Comparison of ENCODE assay signal across 29 cellular contexts in genomic region chr2:205586626-205587025, GRCh38.
"Had no signal": no experiment of that assay in that cellular context is flagged by ENCODE, and none has a peak within 500 bp of the region (broad histone marks: within the 10 kb centered on the region; RNA-seq: fewer than 3 reads in every experiment).

No MANE protein-coding gene starts in this region.

- H3K27ac Mint-ChIP-seq: activated CD4-positive, alpha-beta memory T cell treated with anti-CD3 and anti-CD28 coated beads, Interleukin-2, amount 10 ng/mL, durations not matched to agents 7 days and 5 days; activated CD8-positive, alpha-beta memory T cell treated with anti-CD3 and anti-CD28 coated beads, Interleukin-2, amount 10 ng/mL, durations not matched to agents 7 days and 5 days; activated naive CD8-positive, alpha-beta T cell treated with anti-CD3 and anti-CD28 coated beads for 36 hours had no signal

- H3K9me3 Mint-ChIP-seq: activated naive CD8-positive, alpha-beta T cell treated with anti-CD3 and anti-CD28 coated beads for 36 hours had no signal

- H3K4me1 Mint-ChIP-seq: activated CD4-positive, alpha-beta memory T cell treated with anti-CD3 and anti-CD28 coated beads, Interleukin-2, amount 10 ng/mL, durations not matched to agents 7 days and 5 days; activated CD8-positive, alpha-beta memory T cell treated with anti-CD3 and anti-CD28 coated beads, Interleukin-2, amount 10 ng/mL, durations not matched to agents 7 days and 5 days; activated naive CD8-positive, alpha-beta T cell treated with anti-CD3 and anti-CD28 coated beads for 36 hours had no signal

- H3K27me3 Mint-ChIP-seq: activated CD4-positive, alpha-beta memory T cell treated with anti-CD3 and anti-CD28 coated beads, Interleukin-2, amount 10 ng/mL, durations not matched to agents 7 days and 5 days; activated CD8-positive, alpha-beta memory T cell treated with anti-CD3 and anti-CD28 coated beads, Interleukin-2, amount 10 ng/mL, durations not matched to agents 7 days and 5 days; activated naive CD8-positive, alpha-beta T cell treated with anti-CD3 and anti-CD28 coated beads for 36 hours had no signal

- H3K36me3 Mint-ChIP-seq: activated CD8-positive, alpha-beta memory T cell treated with anti-CD3 and anti-CD28 coated beads, Interleukin-2, amount 10 ng/mL, durations not matched to agents 7 days and 5 days; activated naive CD8-positive, alpha-beta T cell treated with anti-CD3 and anti-CD28 coated beads for 36 hours had no signal

- H3K4me3 ChIP-seq: ascending aorta, cardiac muscle cell, MG63, PC-9 had no signal

- H3K4me3 Mint-ChIP-seq: activated CD4-positive, alpha-beta memory T cell treated with anti-CD3 and anti-CD28 coated beads, Interleukin-2, amount 10 ng/mL, durations not matched to agents 7 days and 5 days; activated CD8-positive, alpha-beta memory T cell treated with anti-CD3 and anti-CD28 coated beads, Interleukin-2, amount 10 ng/mL, durations not matched to agents 7 days and 5 days; activated naive CD8-positive, alpha-beta T cell treated with anti-CD3 and anti-CD28 coated beads for 36 hours had no signal

- ATAC-seq: activated CD8-positive, alpha-beta memory T cell treated with anti-CD3 and anti-CD28 coated beads, Interleukin-2, amount 10 ng/mL, durations not matched to agents 7 days and 5 days had no signal

- DNase-seq: activated CD4-positive, alpha-beta memory T cell treated with anti-CD3 and anti-CD28 coated beads, Interleukin-2, amount 10 ng/mL, durations not matched to agents 7 days and 5 days; activated CD4-positive, alpha-beta T cell treated with anti-CD3 and anti-CD28 coated beads for 1 hour; activated CD4-positive, alpha-beta T cell treated with anti-CD3 and anti-CD28 coated beads for 48 hours; activated CD4-positive, CD25-positive, alpha-beta regulatory T cell; activated CD8-positive, alpha-beta memory T cell treated with anti-CD3 and anti-CD28 coated beads for 24 hours; activated CD8-positive, alpha-beta memory T cell treated with anti-CD3 and anti-CD28 coated beads, Interleukin-2, amount 10 ng/mL, durations not matched to agents 7 days and 5 days; activated CD8-positive, alpha-beta memory T cell treated with anti-CD3 and anti-CD28 coated beads, Interleukin-2, amount 50 U/mL, for 48 hours; activated effector memory CD4-positive, alpha-beta T cell treated with Interleukin-2 at 50 U/mL for 16 hours; activated naive CD4-positive, alpha-beta T cell treated with anti-CD3 and anti-CD28 coated beads, Interleukin-2, amount 50 U/mL, for 16 hours; activated naive CD8-positive, alpha-beta T cell treated with anti-CD3 and anti-CD28 coated beads for 36 hours; activated T-cell treated with anti-CD3 and anti-CD28 coated beads, Interleukin-2, amount 50 U/mL, for 48 hours; amygdala; Karpas-422; KBM-7; MG63; NCI-H1048; NCI-H1105 treated with DMSO at 0.1 percent for 48 hours; NCI-H1436 treated with DMSO at 0.1 percent for 48 hours; NCI-H1694 treated with DMSO at 0.1 percent for 48 hours; NCI-H2029; NCI-H345; NCI-H524 treated with DMSO at 0.1 percent for 48 hours; PC-9; Right ventricle myocardium superior; SW 1271; T1000; WERI-Rb-1 had no signal
